In genomic region chr6:148497256-148497655, GRCh38 we compare ENCODE assay signal across 1 cellular context.
A peak's percentile ranks its signal among the peaks of the same experiment; 100 is the strongest.
TF ChIP-seq lines count a peak whose summit lies in the region.

No MANE protein-coding gene starts in this region.

TF ChIP-seq in IMR-90, 13 proteins besides CTCF, POLR2A, EP300 and RAD21 (continued from another document):
- TF ChIP-seq CEBPB (IDR thresholded peaks at IDR 0.05; ENCODE audit: low read depth, low read length) (peak; percentile 55), RFX5 (IDR thresholded peaks at IDR 0.05; ENCODE audit: low read depth, low read length) (no peak)
